In genomic region chr2:225600865-225601264, GRCh38 we compare ENCODE assay signal across 1 cellular context.
TF ChIP-seq lines count a peak whose summit lies in the region.

No MANE protein-coding gene starts in this region.

TF ChIP-seq in GM12878, 131 proteins besides CTCF, POLR2A, EP300 and RAD21 (continued from another document):
- TF ChIP-seq IRF5 (IDR thresholded peaks at IDR 0.05; ENCODE audit: borderline replicate concordance) (no peak), BACH1 (IDR thresholded peaks at IDR 0.05; ENCODE audit: borderline replicate concordance) (no peak), BCL11A (IDR thresholded peaks at IDR 0.05; ENCODE audit: low read depth, low read length) (no peak), NBN (IDR thresholded peaks at IDR 0.05) (no peak), BMI1 (IDR thresholded peaks at IDR 0.05; ENCODE audit: borderline replicate concordance) (no peak)
